1 cellular context compared by ENCODE assay signal in the genomic region with DNA sequence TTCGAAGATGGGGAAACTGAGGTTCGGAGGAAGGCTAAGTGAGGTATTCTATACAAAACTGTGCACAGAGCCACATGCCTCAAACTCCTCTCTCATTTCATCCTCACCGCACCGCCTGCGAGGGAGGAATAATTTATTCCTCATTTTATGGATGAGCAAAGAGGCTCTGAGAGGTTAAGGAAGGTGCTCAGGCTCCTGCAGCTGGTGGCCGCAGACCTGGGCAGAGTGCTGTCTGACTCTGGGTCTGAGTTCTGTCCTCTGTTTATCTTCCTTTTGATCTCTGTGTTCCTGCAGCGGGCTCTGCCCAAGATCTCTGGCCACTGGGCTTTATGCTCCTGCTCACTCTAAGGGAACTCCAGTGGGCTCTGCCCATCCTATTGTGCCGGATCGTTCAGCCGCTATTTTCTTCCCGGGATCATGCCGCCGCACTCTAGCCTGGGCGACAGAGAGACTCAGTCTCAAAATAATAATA.
TF ChIP-seq lines count a peak whose summit lies in the region.

No MANE protein-coding gene starts in this region.

TF ChIP-seq in WTC11, 78 proteins besides CTCF, POLR2A, EP300 and RAD21 (continued from another document):
- TF ChIP-seq, protein P1, sequence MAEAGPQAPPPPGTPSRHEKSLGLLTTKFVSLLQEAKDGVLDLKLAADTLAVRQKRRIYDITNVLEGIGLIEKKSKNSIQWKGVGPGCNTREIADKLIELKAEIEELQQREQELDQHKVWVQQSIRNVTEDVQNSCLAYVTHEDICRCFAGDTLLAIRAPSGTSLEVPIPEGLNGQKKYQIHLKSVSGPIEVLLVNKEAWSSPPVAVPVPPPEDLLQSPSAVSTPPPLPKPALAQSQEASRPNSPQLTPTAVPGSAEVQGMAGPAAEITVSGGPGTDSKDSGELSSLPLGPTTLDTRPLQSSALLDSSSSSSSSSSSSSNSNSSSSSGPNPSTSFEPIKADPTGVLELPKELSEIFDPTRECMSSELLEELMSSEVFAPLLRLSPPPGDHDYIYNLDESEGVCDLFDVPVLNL (CRISPR knock-in tag; IDR thresholded peaks at IDR 0.05; ENCODE audit: borderline replicate concordance, low read depth): no peak
- TF ChIP-seq, protein P2, sequence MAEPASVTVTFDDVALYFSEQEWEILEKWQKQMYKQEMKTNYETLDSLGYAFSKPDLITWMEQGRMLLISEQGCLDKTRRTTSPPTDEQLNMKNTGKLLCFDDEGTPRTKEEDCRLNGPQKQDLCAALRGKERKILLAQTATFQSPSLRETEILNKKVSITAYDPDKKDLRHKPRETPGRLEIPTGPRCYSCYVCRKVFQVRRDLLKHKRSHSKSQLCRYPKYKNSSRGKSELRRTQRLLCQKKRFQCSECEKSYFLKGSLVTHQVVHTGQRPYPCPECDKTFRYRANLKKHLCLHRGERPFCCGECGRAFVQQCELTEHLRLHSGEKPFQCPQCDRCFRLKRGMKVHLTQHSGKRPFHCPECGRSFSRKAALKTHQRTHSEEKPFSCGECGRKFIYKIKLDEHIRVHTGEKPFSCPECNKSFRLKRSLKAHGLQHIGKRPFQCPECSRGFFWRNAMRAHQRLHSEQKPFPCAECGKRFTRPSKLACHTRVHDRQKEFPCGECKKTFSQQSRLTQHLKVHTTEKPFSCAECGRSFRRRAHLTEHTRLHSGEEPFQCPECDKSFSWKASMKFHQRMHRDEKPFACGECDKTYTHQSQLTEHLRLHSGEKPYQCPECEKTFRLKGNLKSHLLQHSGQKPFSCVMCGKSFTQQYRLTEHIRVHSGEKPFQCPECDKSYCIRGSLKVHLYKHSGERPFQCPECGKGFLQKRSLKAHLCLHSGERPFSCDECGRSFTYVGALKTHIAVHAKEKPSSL (CRISPR knock-in tag; conservative IDR thresholded peaks at IDR 0.05): no peak
- no peak for TF ChIP-seq ZNF232 (CRISPR knock-in tag; IDR thresholded peaks at IDR 0.05)
- TF ChIP-seq ATF1 (CRISPR knock-in tag; IDR thresholded peaks at IDR 0.05): no peak
- TF ChIP-seq JAZF1 (CRISPR knock-in tag; IDR thresholded peaks at IDR 0.05): no peak
